ENCODE assay signal across 10 cellular contexts in genomic region chr15:43168192-43169107, GRCh38. TPM values are rescaled to one million over a fixed set of nuclear protein-coding genes. Genes with fewer than 3 reads are reported as not detected.
DNase-seq lines count a peak whose midpoint lies in the region; ATAC-seq and TF ChIP-seq lines count a peak whose summit lies in the region.
"Had no signal": no experiment of that assay in that cellular context is flagged by ENCODE, and none has a peak within 500 bp of the region (broad histone marks: within the 10 kb centered on the region; RNA-seq: fewer than 3 reads in every experiment).

No MANE protein-coding gene starts in this region.

- in situ Hi-C loops in GM23248 (cut with MboI) = no loop called here
- in situ Hi-C loops in SK-MEL-5 (cut with HindIII; ENCODE audit: low pct_unique_long_range_greater_than_20kb, low sequenced_read_pairs) = no loop called here

- no peak overlapping the region for H3K9ac ChIP-seq in GM23248

- H3K27me3 Mint-ChIP-seq in osteocyte (ENCODE audit: unreplicated experiment) (no peaks in the 10 kb centered on the region), glutamatergic neuron (ENCODE audit: unreplicated experiment) (no peaks in the 10 kb centered on the region)

- H3K4me1 ChIP-seq in GM23248 (ENCODE audit: insufficient read depth) (peaks cover 4% of the 10 kb centered on the region; the same call in 1 of the 2 replicates), spleen (no peaks in the 10 kb centered on the region)

- peaks cover 24% of the 10 kb centered on the region for H3K36me3 Mint-ChIP-seq in osteocyte (ENCODE audit: unreplicated experiment)
- H3K36me3 Mint-ChIP-seq in glutamatergic neuron (ENCODE audit: unreplicated experiment) = peaks cover 22% of the 10 kb centered on the region

- no peak for TF ChIP-seq CTCF in osteocyte (IDR thresholded peaks at IDR 0.05)
- TF ChIP-seq CTCF in spleen (IDR thresholded peaks at IDR 0.05 in 8 of 11, conservative IDR thresholded peaks at IDR 0.05 in 3 of 11) = no peak
- no peak for TF ChIP-seq CTCF in glutamatergic neuron (IDR thresholded peaks at IDR 0.05; ENCODE audit: partially characterized antibody, unreplicated experiment)

- H3K27ac ChIP-seq in GM23248 (no peak overlapping the region), spleen (no peak overlapping the region)

- no peaks in the 10 kb centered on the region for H3K27me3 ChIP-seq in GM23248 (replicated peaks; ENCODE audit: insufficient read depth)
- no peaks in the 10 kb centered on the region for H3K27me3 ChIP-seq in spleen (replicated peaks in 1 of 7)

- no peak overlapping the region for H3K4me3 ChIP-seq in GM23248
- H3K4me3 ChIP-seq in spleen = no peak overlapping the region

- ATAC-seq in HG02973 (IDR thresholded peaks at IDR 0.05; ENCODE audit: unreplicated experiment) (no peak), HG02571 (IDR thresholded peaks at IDR 0.05; ENCODE audit: unreplicated experiment) (no peak)

- DNase-seq in GM23248 = peak; percentile 59
- peak; percentile 55 for DNase-seq in SK-MEL-5 (ENCODE audit: low read depth, low spot score)
- DNase-seq in fibroblast of gingiva (ENCODE audit: low read depth) = peak; percentile 2
- DNase-seq in osteocyte (ENCODE audit: extremely low spot score, unreplicated experiment) = no peak
- no peak for DNase-seq in spleen
- no peak for DNase-seq in glutamatergic neuron
- DNase-seq: central memory CD4-positive, alpha-beta T cell had no signal

- peaks cover 32% of the 10 kb centered on the region for H3K4me1 Mint-ChIP-seq in osteocyte (ENCODE audit: unreplicated experiment)
- H3K4me1 Mint-ChIP-seq in glutamatergic neuron (ENCODE audit: low read depth, unreplicated experiment) = no peaks in the 10 kb centered on the region

- no peak overlapping the region for H3K4me2 ChIP-seq in GM23248 (ENCODE audit: unreplicated experiment)

- no peak overlapping the region for H2AFZ ChIP-seq in GM23248

- H4K20me1 ChIP-seq in GM23248 (ENCODE audit: insufficient read depth) = no peaks in the 10 kb centered on the region

- peak overlapping the region; percentile 82 for H3K27ac Mint-ChIP-seq in osteocyte (ENCODE audit: unreplicated experiment)
- H3K27ac Mint-ChIP-seq in glutamatergic neuron (ENCODE audit: unreplicated experiment) = no peak overlapping the region

- intact Hi-C loops in spleen (cut with DNase I; ENCODE audit: low total_unique reads) = no loop called here

- no peak overlapping the region for H3K4me3 Mint-ChIP-seq in osteocyte (ENCODE audit: unreplicated experiment)
- no peak overlapping the region for H3K4me3 Mint-ChIP-seq in glutamatergic neuron (ENCODE audit: unreplicated experiment)

- 55 to 58% methylated on average over 2 of the region's 2 CpGs for WGBS in GM23248 (ENCODE audit: low coverage in 1 of 2, low lambda C conversion rate in 2 of 2, missing lambda C conversion rate in 2 of 2), 2 experiments
- 81 to 97% (median 83%) methylated on average over 2 of the region's 2 CpGs for WGBS in spleen, 5 donors

- H3K79me2 ChIP-seq in GM23248 (ENCODE audit: insufficient read depth) = no peaks in the 10 kb centered on the region

- H3K9me3 Mint-ChIP-seq in osteocyte (ENCODE audit: unreplicated experiment) (no peaks in the 10 kb centered on the region), glutamatergic neuron (ENCODE audit: unreplicated experiment) (peaks cover 3% of the 10 kb centered on the region)

- no peaks in the 10 kb centered on the region for H3K9me3 ChIP-seq in GM23248 (ENCODE audit: low read depth)
- H3K9me3 ChIP-seq in spleen = peaks cover 0 to 19% (median 8%) of the 10 kb centered on the region in 8 donors

- H3F3A ChIP-seq in GM23248 (ENCODE audit: insufficient read depth) = no peaks in the 10 kb centered on the region

- TF ChIP-seq POLR2A in spleen (IDR thresholded peaks at IDR 0.05) = no peak

- no peaks in the 10 kb centered on the region for H3K9me2 ChIP-seq in GM23248 (ENCODE audit: insufficient read depth)

- peaks cover 18% of the 10 kb centered on the region; the same call in 1 of the 2 replicates for H3K36me3 ChIP-seq in GM23248 (ENCODE audit: low read depth)
- peaks cover 0 to 93% (median 42%) of the 10 kb centered on the region in 6 donors for H3K36me3 ChIP-seq in spleen

RNA-seq across cellular contexts. Expression of gene CCNDBP1, which starts 16.8 kb away (rescaled TPM):
- total RNA-seq in GM23248 (2014; rRNA removed; shearing (Covaris generic)) = 87.9 and 92.3 TPM in 2 replicates
- polyA plus RNA-seq in GM23248 (2016; fragmentation: Nextera tagmentation; extraction: Ambion mirVana) = 100 and 104 TPM in 2 replicates
- total RNA-seq in SK-MEL-5 (2014; rRNA removed; shearing (Covaris generic)) = 63.2 and 64.0 TPM in 2 replicates
- polyA plus RNA-seq in SK-MEL-5 (2015; cell fraction: cytosol; rRNA removed) = 46.7 and 55.1 TPM in 2 replicates
- 38.7 and 51.9 TPM in 2 replicates for polyA plus RNA-seq in SK-MEL-5 (2015; cell fraction: nucleus; rRNA removed)
- total RNA-seq in osteocyte = 39.4 and 39.6 TPM in 2 replicates
- 10 to 100 TPM; 55.8 to 99.2 (median 79.7) TPM for total RNA-seq in spleen
- 10 to 100 TPM; 54.6 to 66.7 (median 61.3) TPM for polyA plus RNA-seq in spleen
- total RNA-seq in glutamatergic neuron (ENCODE audit: unreplicated experiment) = 86.8 TPM

RNA-seq across cellular contexts. Expression of gene TMEM62, which starts 35.1 kb away (rescaled TPM):
- total RNA-seq in GM23248 (2014; rRNA removed; shearing (Covaris generic)) = 5.9 and 11.2 TPM in 2 replicates
- polyA plus RNA-seq in GM23248 (2016; fragmentation: Nextera tagmentation; extraction: Ambion mirVana) (6.5 and 8.2 TPM in 2 replicates), spleen (10 to 100 TPM; 17.7 to 35.5 (median 21.7) TPM)
- 21.6 and 22.0 TPM in 2 replicates for total RNA-seq in SK-MEL-5 (2014; rRNA removed; shearing (Covaris generic))
- 11.3 and 16.6 TPM in 2 replicates for polyA plus RNA-seq in SK-MEL-5 (2015; cell fraction: cytosol; rRNA removed)
- 17.8 and 36.4 TPM in 2 replicates for polyA plus RNA-seq in SK-MEL-5 (2015; cell fraction: nucleus; rRNA removed)
- total RNA-seq in osteocyte (11.7 and 15.2 TPM in 2 replicates), spleen (10 to 100 TPM; 24.4 to 47.7 (median 30.6) TPM), glutamatergic neuron (ENCODE audit: unreplicated experiment) (19.1 TPM)

RNA-seq across cellular contexts. Expression of gene EPB42, which starts 52.4 kb away (rescaled TPM):
- total RNA-seq in GM23248 (2014; rRNA removed; shearing (Covaris generic)) = not detected in 2 replicates
- polyA plus RNA-seq in GM23248 (2016; fragmentation: Nextera tagmentation; extraction: Ambion mirVana) = not detected in 2 replicates
- not detected in 2 replicates for total RNA-seq in SK-MEL-5 (2014; rRNA removed; shearing (Covaris generic))
- polyA plus RNA-seq in SK-MEL-5 (2015; cell fraction: cytosol; rRNA removed) = not detected in 2 replicates
- not detected in 2 replicates for polyA plus RNA-seq in SK-MEL-5 (2015; cell fraction: nucleus; rRNA removed)
- not detected in 2 replicates for total RNA-seq in osteocyte
- 10 to 100 TPM in 1 of 7 donors, 1 to 10 TPM in 4, under 1 TPM in 2; 0.28 to 31.5 (median 4.2) TPM for total RNA-seq in spleen
- 1 to 10 TPM in 1 of 3 donors, under 1 TPM in 2; 0.11 to 1.9 (median 0.17) TPM for polyA plus RNA-seq in spleen
- total RNA-seq in glutamatergic neuron (ENCODE audit: unreplicated experiment) = not detected
- total RNA-seq: pulmonary artery endothelial cell had no signal

Comparison
In these comparisons a context has a peak if more than half of its experiments do, and no peak if none do; other contexts are left out.
1. DNase-seq: peak in GM23248 (single experiment), SK-MEL-5 (single experiment) and fibroblast of gingiva (single experiment); none in osteocyte (single experiment), spleen (single experiment) and glutamatergic neuron (single experiment).